ENCODE assay signal across 13 cellular contexts in genomic region chr14:66140213-66140918, GRCh38.
DNase-seq lines count a peak whose midpoint lies in the region; ATAC-seq, FAIRE-seq and TF ChIP-seq lines count a peak whose summit lies in the region.
"Had no signal": no experiment of that assay in that cellular context is flagged by ENCODE, and none has a peak within 500 bp of the region (broad histone marks: within the 10 kb centered on the region; RNA-seq: fewer than 3 reads in every experiment).

No MANE protein-coding gene starts in this region.

- no peaks in the 10 kb centered on the region for H4K20me1 ChIP-seq in GM23338 (replicated peaks; ENCODE audit: insufficient read depth)

- H3K36me3 ChIP-seq in thyroid gland: no peaks in the 10 kb centered on the region
- no peaks in the 10 kb centered on the region for H3K36me3 ChIP-seq in GM23338 (ENCODE audit: insufficient read depth)
- H3K36me3 ChIP-seq: gastroesophageal sphincter, MG63 had no signal

- H3F3A ChIP-seq in GM23338 (replicated peaks; ENCODE audit: low read depth): no peaks in the 10 kb centered on the region

- H2AFZ ChIP-seq in GM23338: no peak overlapping the region

- H3K79me2 ChIP-seq in GM23338 (replicated peaks; ENCODE audit: insufficient read depth): no peaks in the 10 kb centered on the region

- H3K4me1 Mint-ChIP-seq in GM23338: no peaks in the 10 kb centered on the region; the same call in 2 of the 3 replicates
- H3K4me1 Mint-ChIP-seq in activated naive CD4-positive, alpha-beta T cell treated with anti-CD3 and anti-CD28 coated beads for 36 hours (ENCODE audit: low read depth): no peaks in the 10 kb centered on the region

- no peaks in the 10 kb centered on the region for H3K36me3 Mint-ChIP-seq in GM23338 (ENCODE audit: low read depth)
- H3K36me3 Mint-ChIP-seq in activated naive CD4-positive, alpha-beta T cell treated with anti-CD3 and anti-CD28 coated beads for 36 hours (ENCODE audit: low read depth): no peaks in the 10 kb centered on the region

- no peak overlapping the region for H3K4me3 ChIP-seq in thyroid gland (replicated peaks in 1 of 3)
- H3K4me3 ChIP-seq in GM23338: no peak overlapping the region
- H3K4me3 ChIP-seq: gastroesophageal sphincter, MG63 had no signal

- no peak overlapping the region for H3K27ac Mint-ChIP-seq in GM23338
- no peak overlapping the region for H3K27ac Mint-ChIP-seq in activated naive CD4-positive, alpha-beta T cell treated with anti-CD3 and anti-CD28 coated beads for 36 hours

- H3K27me3 ChIP-seq in thyroid gland (no peaks in the 10 kb centered on the region), GM23338 (ENCODE audit: insufficient read depth) (no peaks in the 10 kb centered on the region)
- H3K27me3 ChIP-seq: gastroesophageal sphincter, MG63 had no signal

- H3K9me3 Mint-ChIP-seq in GM23338: peaks cover 5% of the 10 kb centered on the region; the same call in 2 of the 3 replicates
- H3K9me3 Mint-ChIP-seq in activated naive CD4-positive, alpha-beta T cell treated with anti-CD3 and anti-CD28 coated beads for 36 hours: no peaks in the 10 kb centered on the region

- H3K27ac ChIP-seq in thyroid gland (no peak overlapping the region), GM23338 (ENCODE audit: low read depth) (no peak overlapping the region)
- H3K27ac ChIP-seq: gastroesophageal sphincter had no signal

- intact Hi-C loops in thyroid gland (cut with DNase I): no loop called here
- intact Hi-C loops in activated naive CD4-positive, alpha-beta T cell treated with anti-CD3 and anti-CD28 coated beads for 36 hours (cut with micrococcal nuclease): no loop called here

- H3K4me1 ChIP-seq in thyroid gland (no peaks in the 10 kb centered on the region), GM23338 (ENCODE audit: insufficient read depth) (no peaks in the 10 kb centered on the region)

- no peaks in the 10 kb centered on the region for H3K9me3 ChIP-seq in thyroid gland
- H3K9me3 ChIP-seq: gastroesophageal sphincter, MG63 had no signal

- no peak overlapping the region for H3K4me3 Mint-ChIP-seq in GM23338
- H3K4me3 Mint-ChIP-seq in activated naive CD4-positive, alpha-beta T cell treated with anti-CD3 and anti-CD28 coated beads for 36 hours: no peak overlapping the region

- DNase-seq in GM12891 (ENCODE audit: insufficient read length, low spot score) (peak; percentile 26), GM20000 (ENCODE audit: low spot score) (peak; percentile 64), OCI-M1 (lab: John Stamatoyannopoulos, UW) (peak; percentile 23), thyroid gland (no peak), GM23338 (ENCODE audit: low spot score) (no peak), GF-D8 (lab: John Stamatoyannopoulos, UW) (no peak)
- DNase-seq in activated naive CD4-positive, alpha-beta T cell treated with anti-CD3 and anti-CD28 coated beads for 36 hours: no peak
- DNase-seq: activated naive CD4-positive, alpha-beta T cell treated with anti-CD3 and anti-CD28 coated beads, Interleukin-2, amount 50 U/mL, for 16 hours; MG63; stimulated activated CD4-positive, alpha-beta T cell treated with anti-CD3 and anti-CD28 coated beads, Interleukin-4, amount 100 ng/mL, for 1 hour; substantia nigra had no signal

- H3K9me2 ChIP-seq in GM23338 (ENCODE audit: insufficient read depth): peaks cover 6% of the 10 kb centered on the region; the same call in 1 of the 2 replicates

- TF ChIP-seq CTCF in GM20000 (IDR thresholded peaks at IDR 0.05; ENCODE audit: extremely low read depth, missing control alignments) (no peak), thyroid gland (IDR thresholded peaks at IDR 0.05) (no peak), GM23338 (conservative IDR thresholded peaks at IDR 0.05; ENCODE audit: low read depth in 2 of 2) (no peak)

- peak; percentile 74 for FAIRE-seq in GM12891 (lab: Jason Lieb, UNC)

- TF ChIP-seq POLR2A in GM12891 (IDR thresholded peaks at IDR 0.05; ENCODE audit: low read depth, low read length): no peak
- no peak for TF ChIP-seq POLR2A in thyroid gland (IDR thresholded peaks at IDR 0.05)

- H3K27me3 Mint-ChIP-seq in GM23338 (ENCODE audit: insufficient read depth, low read depth, poor library complexity): peaks cover 2% of the 10 kb centered on the region
- H3K27me3 Mint-ChIP-seq in activated naive CD4-positive, alpha-beta T cell treated with anti-CD3 and anti-CD28 coated beads for 36 hours (ENCODE audit: low read depth): peaks cover 4% of the 10 kb centered on the region

- CTCF ChIA-PET in activated naive CD4-positive, alpha-beta T cell treated with anti-CD3 and anti-CD28 coated beads for 36 hours (lab: Charles Lee): interaction anchor here (0.6 kb wide), 1 partner anchor 43 kb away, joined by 3 read pairs; no protein-coding TSS in a partner anchor

- no peak overlapping the region for H3K4me2 ChIP-seq in GM23338

- ATAC-seq in HG03103 (IDR thresholded peaks at IDR 0.05; ENCODE audit: low read depth, unreplicated experiment) (peak; percentile 85), GM23338 (no peak)
- ATAC-seq: gastroesophageal sphincter had no signal

- WGBS in thyroid gland, 2 donors: 82% methylated on average over 6 of the region's 6 CpGs

TF ChIP-seq in GM12891, 5 proteins besides CTCF, POLR2A, EP300 and RAD21:
- TF ChIP-seq SPI1 (IDR thresholded peaks at IDR 0.05; ENCODE audit: low read depth, low read length): peak; percentile 99
- TF ChIP-seq TAF1 (IDR thresholded peaks at IDR 0.05; ENCODE audit: low read depth, low read length): no peak

TF ChIP-seq in GM23338, 12 proteins besides CTCF, POLR2A, EP300 and RAD21 (continues in another document):
- TF ChIP-seq CREB1 (CRISPR knock-in tag; IDR thresholded peaks at IDR 0.05; ENCODE audit: low read depth): no peak
- TF ChIP-seq ZNF114 (CRISPR knock-in tag; IDR thresholded peaks at IDR 0.05): no peak
- no peak for TF ChIP-seq ETS1 (IDR thresholded peaks at IDR 0.05)
- TF ChIP-seq EZH2 (IDR thresholded peaks at IDR 0.05; ENCODE audit: low read depth, unreplicated experiment): no peak
- TF ChIP-seq JUNB (IDR thresholded peaks at IDR 0.05; ENCODE audit: unreplicated experiment): no peak
- no peak for TF ChIP-seq REST (IDR thresholded peaks at IDR 0.05; ENCODE audit: unreplicated experiment)
- TF ChIP-seq EZH2phosphoT487 (IDR thresholded peaks at IDR 0.05; ENCODE audit: unreplicated experiment): no peak
- no peak for TF ChIP-seq NANOG (IDR thresholded peaks at IDR 0.05; ENCODE audit: borderline replicate concordance)

Comparison
In these comparisons a context has a peak if more than half of its experiments do, and no peak if none do; other contexts are left out.
1. DNase-seq: peak in GM12891 (single experiment), GM20000 (single experiment) and OCI-M1 (single experiment); none in thyroid gland (0 of 2), GM23338 (single experiment), activated naive CD4-positive, alpha-beta T cell treated with anti-CD3 and anti-CD28 coated beads for 36 hours (single experiment) and GF-D8 (single experiment).